Comparison of ENCODE assay signal across 1 cellular context in genomic region chr1:116950497-116951174, GRCh38.
TF ChIP-seq lines count a peak whose summit lies in the region.

No MANE protein-coding gene starts in this region.

TF ChIP-seq in GM23338, 12 proteins besides CTCF, POLR2A, EP300 and RAD21 (continued from another document):
- TF ChIP-seq, protein P1, sequence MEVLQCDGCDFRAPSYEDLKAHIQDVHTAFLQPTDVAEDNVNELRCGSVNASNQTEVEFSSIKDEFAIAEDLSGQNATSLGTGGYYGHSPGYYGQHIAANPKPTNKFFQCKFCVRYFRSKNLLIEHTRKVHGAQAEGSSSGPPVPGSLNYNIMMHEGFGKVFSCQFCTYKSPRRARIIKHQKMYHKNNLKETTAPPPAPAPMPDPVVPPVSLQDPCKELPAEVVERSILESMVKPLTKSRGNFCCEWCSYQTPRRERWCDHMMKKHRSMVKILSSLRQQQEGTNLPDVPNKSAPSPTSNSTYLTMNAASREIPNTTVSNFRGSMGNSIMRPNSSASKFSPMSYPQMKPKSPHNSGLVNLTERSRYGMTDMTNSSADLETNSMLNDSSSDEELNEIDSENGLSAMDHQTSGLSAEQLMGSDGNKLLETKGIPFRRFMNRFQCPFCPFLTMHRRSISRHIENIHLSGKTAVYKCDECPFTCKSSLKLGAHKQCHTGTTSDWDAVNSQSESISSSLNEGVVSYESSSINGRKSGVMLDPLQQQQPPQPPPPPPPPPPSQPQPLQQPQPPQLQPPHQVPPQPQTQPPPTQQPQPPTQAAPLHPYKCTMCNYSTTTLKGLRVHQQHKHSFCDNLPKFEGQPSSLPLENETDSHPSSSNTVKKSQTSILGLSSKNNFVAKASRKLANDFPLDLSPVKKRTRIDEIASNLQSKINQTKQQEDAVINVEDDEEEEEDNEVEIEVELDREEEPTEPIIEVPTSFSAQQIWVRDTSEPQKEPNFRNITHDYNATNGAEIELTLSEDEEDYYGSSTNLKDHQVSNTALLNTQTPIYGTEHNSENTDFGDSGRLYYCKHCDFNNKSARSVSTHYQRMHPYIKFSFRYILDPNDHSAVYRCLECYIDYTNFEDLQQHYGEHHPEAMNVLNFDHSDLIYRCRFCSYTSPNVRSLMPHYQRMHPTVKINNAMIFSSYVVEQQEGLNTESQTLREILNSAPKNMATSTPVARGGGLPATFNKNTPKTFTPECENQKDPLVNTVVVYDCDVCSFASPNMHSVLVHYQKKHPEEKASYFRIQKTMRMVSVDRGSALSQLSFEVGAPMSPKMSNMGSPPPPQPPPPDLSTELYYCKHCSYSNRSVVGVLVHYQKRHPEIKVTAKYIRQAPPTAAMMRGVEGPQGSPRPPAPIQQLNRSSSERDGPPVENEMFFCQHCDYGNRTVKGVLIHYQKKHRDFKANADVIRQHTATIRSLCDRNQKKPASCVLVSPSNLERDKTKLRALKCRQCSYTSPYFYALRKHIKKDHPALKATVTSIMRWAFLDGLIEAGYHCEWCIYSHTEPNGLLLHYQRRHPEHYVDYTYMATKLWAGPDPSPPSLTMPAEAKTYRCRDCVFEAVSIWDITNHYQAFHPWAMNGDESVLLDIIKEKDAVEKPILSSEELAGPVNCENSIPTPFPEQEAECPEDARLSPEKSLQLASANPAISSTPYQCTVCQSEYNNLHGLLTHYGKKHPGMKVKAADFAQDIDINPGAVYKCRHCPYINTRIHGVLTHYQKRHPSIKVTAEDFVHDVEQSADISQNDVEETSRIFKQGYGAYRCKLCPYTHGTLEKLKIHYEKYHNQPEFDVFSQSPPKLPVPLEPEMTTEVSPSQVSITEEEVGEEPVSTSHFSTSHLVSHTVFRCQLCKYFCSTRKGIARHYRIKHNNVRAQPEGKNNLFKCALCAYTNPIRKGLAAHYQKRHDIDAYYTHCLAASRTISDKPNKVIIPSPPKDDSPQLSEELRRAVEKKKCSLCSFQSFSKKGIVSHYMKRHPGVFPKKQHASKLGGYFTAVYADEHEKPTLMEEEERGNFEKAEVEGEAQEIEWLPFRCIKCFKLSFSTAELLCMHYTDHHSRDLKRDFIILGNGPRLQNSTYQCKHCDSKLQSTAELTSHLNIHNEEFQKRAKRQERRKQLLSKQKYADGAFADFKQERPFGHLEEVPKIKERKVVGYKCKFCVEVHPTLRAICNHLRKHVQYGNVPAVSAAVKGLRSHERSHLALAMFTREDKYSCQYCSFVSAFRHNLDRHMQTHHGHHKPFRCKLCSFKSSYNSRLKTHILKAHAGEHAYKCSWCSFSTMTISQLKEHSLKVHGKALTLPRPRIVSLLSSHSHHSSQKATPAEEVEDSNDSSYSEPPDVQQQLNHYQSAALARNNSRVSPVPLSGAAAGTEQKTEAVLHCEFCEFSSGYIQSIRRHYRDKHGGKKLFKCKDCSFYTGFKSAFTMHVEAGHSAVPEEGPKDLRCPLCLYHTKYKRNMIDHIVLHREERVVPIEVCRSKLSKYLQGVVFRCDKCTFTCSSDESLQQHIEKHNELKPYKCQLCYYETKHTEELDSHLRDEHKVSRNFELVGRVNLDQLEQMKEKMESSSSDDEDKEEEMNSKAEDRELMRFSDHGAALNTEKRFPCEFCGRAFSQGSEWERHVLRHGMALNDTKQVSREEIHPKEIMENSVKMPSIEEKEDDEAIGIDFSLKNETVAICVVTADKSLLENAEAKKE (CRISPR knock-in tag; IDR thresholded peaks at IDR 0.05): no peak
- no peak for TF ChIP-seq NANOG (IDR thresholded peaks at IDR 0.05; ENCODE audit: borderline replicate concordance)
- no peak for TF ChIP-seq ETS1 (IDR thresholded peaks at IDR 0.05)
- TF ChIP-seq ZNF331 (CRISPR knock-in tag; IDR thresholded peaks at IDR 0.05; ENCODE audit: low read depth): no peak
- TF ChIP-seq EZH2 (IDR thresholded peaks at IDR 0.05; ENCODE audit: low read depth, unreplicated experiment): no peak
- no peak for TF ChIP-seq REST (IDR thresholded peaks at IDR 0.05; ENCODE audit: unreplicated experiment)
